In the genomic region with DNA sequence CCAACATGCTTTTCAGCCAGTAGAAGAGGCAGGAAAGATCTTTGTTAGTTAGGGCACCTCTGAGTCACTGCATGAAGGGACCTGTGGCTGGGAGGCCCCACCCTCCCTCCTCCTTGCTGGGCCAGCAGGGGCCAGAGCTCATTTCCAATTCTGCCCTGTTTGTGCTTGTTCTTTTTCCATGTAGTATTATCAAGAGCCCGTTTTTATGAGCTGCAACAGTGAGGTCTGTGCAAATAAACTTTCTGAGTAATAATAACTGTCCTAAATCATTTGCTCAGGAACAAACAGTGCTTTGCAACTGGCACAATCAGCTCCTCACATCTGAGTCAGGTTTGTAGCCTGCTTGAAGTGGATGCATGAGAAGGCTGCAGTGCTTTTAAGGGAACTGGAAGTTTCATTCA, we compare ENCODE assay signal across 8 cellular contexts.
DNase-seq lines count a peak whose midpoint lies in the region; ATAC-seq lines count a peak whose summit lies in the region.

No MANE protein-coding gene starts in this region.

- no peak overlapping the region for H2BK15ac ChIP-seq in mesenchymal stem cell (ENCODE audit: low read depth, poor library complexity, severe bottlenecking)

- H3K27ac ChIP-seq in mesenchymal stem cell (ENCODE audit: low read length, poor library complexity, severe bottlenecking), result peak overlapping the region; percentile 24
- H3K27ac ChIP-seq in SJCRH30, result no peak overlapping the region

- peak overlapping the region; percentile 18 for H3K9ac ChIP-seq in mesenchymal stem cell (ENCODE audit: low read length)

- H3K4me3 ChIP-seq in mesenchymal stem cell (ENCODE audit: insufficient read depth in 1 of 2, low read depth in 1 of 2, low read length in 2 of 2) (no peak overlapping the region), SJCRH30 (no peak overlapping the region)

- no peaks in the 10 kb centered on the region for H3K79me1 ChIP-seq in mesenchymal stem cell (replicated peaks; ENCODE audit: low read length, poor library complexity, severe bottlenecking)

- no peak overlapping the region for H2BK120ac ChIP-seq in mesenchymal stem cell (ENCODE audit: low read depth, low read length)

- no peak overlapping the region for H3K18ac ChIP-seq in mesenchymal stem cell (ENCODE audit: low read depth in 1 of 2, low read length in 2 of 2)

- no peak overlapping the region for H2AK5ac ChIP-seq in mesenchymal stem cell (ENCODE audit: low read length, severe bottlenecking)

- no CpG with 5 or more reads among the region's 1 CpG for WGBS in mesenchymal stem cell

- no peak overlapping the region for H3K14ac ChIP-seq in mesenchymal stem cell (ENCODE audit: low read length in 2 of 2)

- no peaks in the 10 kb centered on the region for H3K27me3 ChIP-seq in mesenchymal stem cell (ENCODE audit: control insufficient read depth in 1 of 2, insufficient read depth in 1 of 2, low read length in 2 of 2)
- H3K27me3 ChIP-seq in SJCRH30, result no peaks in the 10 kb centered on the region

- peak; percentile 37 for DNase-seq in COLO668 (lab: John Stamatoyannopoulos, UW; ENCODE audit: unreplicated experiment)
- DNase-seq in NCI-H69 (lab: John Stamatoyannopoulos, UW), result peak; percentile 78
- DNase-seq in activated gamma-delta T cell treated with anti-CD3 and anti-CD28 coated beads, Interleukin-2, amount 50 U/mL, for 16 hours (ENCODE audit: low read depth), result peak; percentile 17
- peak; percentile 54 for DNase-seq in mesenchymal stem cell
- peak; percentile 84 for DNase-seq in ureter (ENCODE audit: low spot score)
- no peak for DNase-seq in SJCRH30

- no peaks in the 10 kb centered on the region for H3K9me3 ChIP-seq in mesenchymal stem cell (ENCODE audit: control insufficient read depth, low read length)
- H3K9me3 ChIP-seq in SJCRH30 (replicated peaks), result no peaks in the 10 kb centered on the region

- no peak overlapping the region for H4K91ac ChIP-seq in mesenchymal stem cell (ENCODE audit: low read length)

- no peak overlapping the region for H2BK12ac ChIP-seq in mesenchymal stem cell (ENCODE audit: low read length in 2 of 2)

- ATAC-seq in GM19463 (IDR thresholded peaks at IDR 0.05; ENCODE audit: unreplicated experiment) (no peak), GM18861 (IDR thresholded peaks at IDR 0.05; ENCODE audit: unreplicated experiment) (no peak)

- H3K4me2 ChIP-seq in mesenchymal stem cell (ENCODE audit: low read length, poor library complexity, severe bottlenecking), result no peak overlapping the region

- H3K4ac ChIP-seq in mesenchymal stem cell (ENCODE audit: low read depth in 1 of 2, low read length in 2 of 2), result no peak overlapping the region

- no peak overlapping the region for H2BK5ac ChIP-seq in mesenchymal stem cell (ENCODE audit: low read depth, low read length, poor library complexity, severe bottlenecking)

- H3K36me3 ChIP-seq in mesenchymal stem cell (ENCODE audit: control insufficient read depth in 1 of 2, insufficient read depth in 2 of 2, low read depth in 1 of 2, low read length in 2 of 2), result no peaks in the 10 kb centered on the region
- no peaks in the 10 kb centered on the region for H3K36me3 ChIP-seq in SJCRH30

- H3K23ac ChIP-seq in mesenchymal stem cell (ENCODE audit: low read length in 2 of 2), result no peak overlapping the region

- no peak overlapping the region for H4K8ac ChIP-seq in mesenchymal stem cell (ENCODE audit: low read length)

- H3K4me1 ChIP-seq in mesenchymal stem cell (ENCODE audit: control insufficient read depth, insufficient read depth, low read depth, low read length) (peaks cover 10% of the 10 kb centered on the region), SJCRH30 (no peaks in the 10 kb centered on the region)

- H2AFZ ChIP-seq in mesenchymal stem cell (ENCODE audit: low read depth, low read length), result no peak overlapping the region

Comparison
In these comparisons a context has a peak if more than half of its experiments do, and no peak if none do; other contexts are left out.
1. DNase-seq: peak in COLO668 (single experiment), NCI-H69 (single experiment), activated gamma-delta T cell treated with anti-CD3 and anti-CD28 coated beads, Interleukin-2, amount 50 U/mL, for 16 hours (single experiment), mesenchymal stem cell (single experiment) and ureter (single experiment); none in SJCRH30 (0 of 2).